ENCODE assay signal across 14 cellular contexts in the genomic region with DNA sequence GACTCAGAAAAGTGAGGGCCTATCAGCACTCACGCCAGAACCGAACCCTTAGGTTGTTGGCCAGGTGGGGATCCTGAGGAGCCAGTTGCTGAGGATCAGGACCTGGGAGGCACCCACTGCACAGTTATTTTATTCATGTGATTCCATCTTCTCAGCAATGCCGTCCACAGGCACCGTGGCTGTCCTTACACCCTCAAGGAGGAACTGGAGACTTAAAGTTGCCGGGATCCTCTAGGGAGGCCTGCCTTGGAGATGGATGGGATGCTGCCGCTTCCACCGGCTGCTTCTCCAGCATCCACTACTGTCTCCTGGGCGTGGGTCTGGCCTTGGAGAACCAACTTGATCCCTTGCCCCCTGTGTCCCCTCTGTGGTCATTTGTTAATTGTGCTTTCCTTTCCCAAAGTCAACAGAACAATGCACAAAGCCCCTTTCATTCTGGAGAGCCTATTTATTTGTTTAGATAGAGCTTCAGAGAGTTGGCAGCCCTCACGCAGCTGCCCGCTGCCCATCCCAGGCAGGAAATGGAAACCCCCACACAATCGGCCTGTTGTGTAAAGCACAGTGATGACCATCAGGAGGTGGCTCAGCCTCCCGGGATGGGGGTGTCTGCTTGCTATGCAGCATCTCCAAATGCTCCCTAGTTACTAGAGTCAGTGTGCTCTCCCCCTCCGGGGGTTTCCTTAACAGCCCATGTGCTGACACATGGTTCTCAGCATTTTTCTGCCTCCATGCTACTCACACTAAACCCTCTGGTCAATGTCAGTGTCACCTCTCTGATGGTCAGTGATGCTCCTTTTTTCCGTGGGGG. TPM values are rescaled to one million over a fixed set of nuclear protein-coding genes. Genes with fewer than 3 reads are reported as not detected.
DNase-seq lines count a peak whose midpoint lies in the region; ATAC-seq, FAIRE-seq and TF ChIP-seq lines count a peak whose summit lies in the region.
"Had no signal": no experiment of that assay in that cellular context is flagged by ENCODE, and none has a peak within 500 bp of the region (broad histone marks: within the 10 kb centered on the region; RNA-seq: fewer than 3 reads in every experiment).

No MANE protein-coding gene starts in this region.

- H3K9me3 ChIP-seq in endodermal cell (ENCODE audit: control insufficient read depth, low read length) = no peaks in the 10 kb centered on the region
- H3K9me3 ChIP-seq: spleen had no signal

- no peak overlapping the region for H3K9ac ChIP-seq in endodermal cell (ENCODE audit: extremely low read depth, low read length, poor library complexity, severe bottlenecking)

- H3K27ac Mint-ChIP-seq in endodermal cell = no peak overlapping the region
- no peak overlapping the region for H3K27ac Mint-ChIP-seq in activated naive CD4-positive, alpha-beta T cell treated with anti-CD3 and anti-CD28 coated beads, Interleukin-2, amount 10 ng/mL, durations not matched to agents 7 days and 5 days
- H3K27ac Mint-ChIP-seq: CD14-positive monocyte had no signal

- ATAC-seq in omental fat pad (ENCODE audit: low FRiP score) (peak; percentile 22), GM18502 (IDR thresholded peaks at IDR 0.05; ENCODE audit: poor library complexity, unreplicated experiment) (no peak)

- no peak overlapping the region for H3K4me3 Mint-ChIP-seq in endodermal cell
- no peak overlapping the region for H3K4me3 Mint-ChIP-seq in activated naive CD4-positive, alpha-beta T cell treated with anti-CD3 and anti-CD28 coated beads, Interleukin-2, amount 10 ng/mL, durations not matched to agents 7 days and 5 days
- H3K4me3 Mint-ChIP-seq: CD14-positive monocyte had no signal

- H3K4me1 Mint-ChIP-seq in endodermal cell = peaks cover 15% of the 10 kb centered on the region
- H3K4me1 Mint-ChIP-seq in activated naive CD4-positive, alpha-beta T cell treated with anti-CD3 and anti-CD28 coated beads, Interleukin-2, amount 10 ng/mL, durations not matched to agents 7 days and 5 days = no peaks in the 10 kb centered on the region
- H3K4me1 Mint-ChIP-seq: CD14-positive monocyte, naive B cell had no signal

- CTCF ChIA-PET in activated naive CD4-positive, alpha-beta T cell treated with anti-CD3 and anti-CD28 coated beads, Interleukin-2, amount 10 ng/mL, durations not matched to agents 7 days and 5 days (lab: Charles Lee) = interaction anchor here (0.5 kb wide), 1 partner anchor 116 kb away, joined by 3 read pairs; no protein-coding TSS in a partner anchor

- no peaks in the 10 kb centered on the region for H3K36me3 ChIP-seq in endodermal cell (ENCODE audit: control insufficient read depth, insufficient read depth, low read length)
- H3K36me3 ChIP-seq: spleen, WERI-Rb-1 had no signal

- no peaks in the 10 kb centered on the region for H3K36me3 Mint-ChIP-seq in endodermal cell (ENCODE audit: low read depth)
- no peaks in the 10 kb centered on the region for H3K36me3 Mint-ChIP-seq in activated naive CD4-positive, alpha-beta T cell treated with anti-CD3 and anti-CD28 coated beads, Interleukin-2, amount 10 ng/mL, durations not matched to agents 7 days and 5 days
- H3K36me3 Mint-ChIP-seq: CD14-positive monocyte had no signal

- H3K27ac ChIP-seq in endodermal cell (ENCODE audit: low read depth, low read length) = no peak overlapping the region
- H3K27ac ChIP-seq: spleen, WERI-Rb-1 had no signal

- TF ChIP-seq CTCF in endodermal cell (conservative IDR thresholded peaks at IDR 0.05) (no peak), omental fat pad (IDR thresholded peaks at IDR 0.05) (no peak)

- H3K9me3 Mint-ChIP-seq in endodermal cell = no peaks in the 10 kb centered on the region
- peaks cover 2% of the 10 kb centered on the region for H3K9me3 Mint-ChIP-seq in activated naive CD4-positive, alpha-beta T cell treated with anti-CD3 and anti-CD28 coated beads, Interleukin-2, amount 10 ng/mL, durations not matched to agents 7 days and 5 days

- no peak for FAIRE-seq in GM19239 (lab: Jason Lieb, UNC)

- no peak overlapping the region for H3K4me3 ChIP-seq in endodermal cell (ENCODE audit: low read length)
- H3K4me3 ChIP-seq: spleen had no signal

- H3K4me1 ChIP-seq in endodermal cell (ENCODE audit: control insufficient read depth, insufficient read depth, low read length) = peaks cover 9% of the 10 kb centered on the region

- peaks cover 1% of the 10 kb centered on the region for H3K27me3 Mint-ChIP-seq in endodermal cell (ENCODE audit: insufficient read depth)
- peaks cover 4% of the 10 kb centered on the region for H3K27me3 Mint-ChIP-seq in activated naive CD4-positive, alpha-beta T cell treated with anti-CD3 and anti-CD28 coated beads, Interleukin-2, amount 10 ng/mL, durations not matched to agents 7 days and 5 days

- 89 to 92% methylated on average over 8 to 14 of the region's 14 CpGs for WGBS in endodermal cell (ENCODE audit: insufficient coverage in 1 of 2, insufficient read length in 1 of 2), 2 experiments

- peak; percentile 27 for DNase-seq in EH (ENCODE audit: low read depth)
- peak; percentile 3 for DNase-seq in NCI-H774 (lab: John Stamatoyannopoulos, UW)
- DNase-seq in endodermal cell = peak; percentile 35
- DNase-seq in omental fat pad (ENCODE audit: low spot score) = no peak
- DNase-seq in ecto neural progenitor cell (ENCODE audit: low spot score) = no peak
- no peak for DNase-seq in activated naive CD4-positive, alpha-beta T cell treated with anti-CD3 and anti-CD28 coated beads, Interleukin-2, amount 10 ng/mL, durations not matched to agents 7 days and 5 days
- DNase-seq in GM19239 (ENCODE audit: insufficient read length, low spot score) = no peak
- DNase-seq: activated T-cell treated with anti-CD3 and anti-CD28 coated beads for 4 hours, erythroblast, naive B cell, spleen, WERI-Rb-1 had no signal

- H3K27me3 ChIP-seq in endodermal cell (ENCODE audit: control insufficient read depth, insufficient read depth, low read length, poor library complexity, severe bottlenecking) = no peaks in the 10 kb centered on the region

RNA-seq across cellular contexts. Expression of a gene that starts 52.9 kb away (rescaled TPM):
- 10 to 100 TPM in 1 of 2 donors, 1 to 10 TPM in 1; 7.4 to 20.3 TPM for total RNA-seq in endodermal cell
- polyA plus RNA-seq in endodermal cell (2013, experiment 1 of 2) = 19.3 TPM
- 13.4 TPM for polyA plus RNA-seq in endodermal cell (2013, experiment 2 of 2)
- total RNA-seq in omental fat pad = 100 to 1,000 TPM; 616 to 884 (median 686) TPM

Comparison
In these comparisons a context has a peak if more than half of its experiments do, and no peak if none do; other contexts are left out.
1. DNase-seq: peak in EH (single experiment), NCI-H774 (single experiment) and endodermal cell (single experiment); none in omental fat pad (single experiment), ecto neural progenitor cell (single experiment), activated naive CD4-positive, alpha-beta T cell treated with anti-CD3 and anti-CD28 coated beads, Interleukin-2, amount 10 ng/mL, durations not matched to agents 7 days and 5 days (single experiment) and GM19239 (single experiment).
2. RNA of a gene that starts 52.9 kb away (total RNA-seq): 616 to 884 TPM in omental fat pad; 7.4 to 20.3 TPM in endodermal cell; every median in the first group is over 10 times any median in the second.